ENCODE assay signal across 3 cellular contexts in the genomic region with DNA sequence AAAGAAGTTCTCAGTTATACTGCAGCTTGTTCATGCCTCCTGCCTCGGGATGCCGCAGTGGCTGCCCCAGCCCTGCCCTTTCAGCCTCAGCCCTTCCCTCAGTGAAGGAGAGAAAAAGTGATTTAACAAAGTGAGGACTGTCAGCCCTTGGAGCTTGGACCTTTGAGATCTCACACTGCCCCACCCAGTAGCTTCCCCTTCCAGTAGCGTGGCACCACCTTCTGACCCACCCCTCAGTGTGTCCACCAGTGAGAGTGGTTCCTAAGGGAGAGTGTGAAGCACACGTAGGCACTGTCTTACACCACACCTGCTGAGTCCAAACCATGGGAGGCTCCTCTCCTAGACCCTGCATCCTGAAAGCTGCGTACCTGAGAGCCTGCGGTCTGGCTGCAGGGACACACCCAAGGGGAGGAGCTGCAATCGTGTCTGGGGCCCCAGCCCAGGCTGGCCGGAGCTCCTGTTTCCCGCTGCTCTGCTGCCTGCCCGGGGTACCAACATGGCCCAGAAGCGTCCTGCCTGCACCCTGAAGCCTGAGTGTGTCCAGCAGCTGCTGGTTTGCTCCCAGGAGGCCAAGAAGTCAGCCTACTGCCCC.
TF ChIP-seq lines count a peak whose summit lies in the region.

Gene CDA (plus strand): TSS at position 464 of the 592 bp plus-strand sequence. CDS start 33 bp downstream, at position 497.

TF ChIP-seq in SK-N-SH treated with all-trans-retinoic acid at 6 μM for 48 hours, 23 proteins besides CTCF, POLR2A, EP300 and RAD21 (continued from another document):
- TF ChIP-seq, protein P1, sequence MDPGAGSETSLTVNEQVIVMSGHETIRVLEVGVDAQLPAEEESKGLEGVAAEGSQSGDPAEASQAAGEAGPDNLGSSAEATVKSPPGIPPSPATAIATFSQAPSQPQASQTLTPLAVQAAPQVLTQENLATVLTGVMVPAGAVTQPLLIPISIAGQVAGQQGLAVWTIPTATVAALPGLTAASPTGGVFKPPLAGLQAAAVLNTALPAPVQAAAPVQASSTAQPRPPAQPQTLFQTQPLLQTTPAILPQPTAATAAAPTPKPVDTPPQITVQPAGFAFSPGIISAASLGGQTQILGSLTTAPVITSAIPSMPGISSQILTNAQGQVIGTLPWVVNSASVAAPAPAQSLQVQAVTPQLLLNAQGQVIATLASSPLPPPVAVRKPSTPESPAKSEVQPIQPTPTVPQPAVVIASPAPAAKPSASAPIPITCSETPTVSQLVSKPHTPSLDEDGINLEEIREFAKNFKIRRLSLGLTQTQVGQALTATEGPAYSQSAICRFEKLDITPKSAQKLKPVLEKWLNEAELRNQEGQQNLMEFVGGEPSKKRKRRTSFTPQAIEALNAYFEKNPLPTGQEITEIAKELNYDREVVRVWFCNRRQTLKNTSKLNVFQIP (CRISPR knock-in tag; IDR thresholded peaks at IDR 0.05; ENCODE audit: borderline replicate concordance, low read depth), result no peak
- no peak for TF ChIP-seq TCF4 (CRISPR knock-in tag; IDR thresholded peaks at IDR 0.05; ENCODE audit: borderline replicate concordance)
- TF ChIP-seq ISL1 (CRISPR knock-in tag; IDR thresholded peaks at IDR 0.05), result no peak
- TF ChIP-seq ARNTL (CRISPR knock-in tag; IDR thresholded peaks at IDR 0.05; ENCODE audit: borderline replicate concordance, low read depth), result no peak
- TF ChIP-seq BACH2 (CRISPR knock-in tag; IDR thresholded peaks at IDR 0.05; ENCODE audit: borderline replicate concordance), result no peak
- no peak for TF ChIP-seq ZC3H10 (CRISPR knock-in tag; IDR thresholded peaks at IDR 0.05)
- TF ChIP-seq ZNF565 (CRISPR knock-in tag; conservative IDR thresholded peaks at IDR 0.05; ENCODE audit: low read depth), result no peak
- TF ChIP-seq, protein P2, sequence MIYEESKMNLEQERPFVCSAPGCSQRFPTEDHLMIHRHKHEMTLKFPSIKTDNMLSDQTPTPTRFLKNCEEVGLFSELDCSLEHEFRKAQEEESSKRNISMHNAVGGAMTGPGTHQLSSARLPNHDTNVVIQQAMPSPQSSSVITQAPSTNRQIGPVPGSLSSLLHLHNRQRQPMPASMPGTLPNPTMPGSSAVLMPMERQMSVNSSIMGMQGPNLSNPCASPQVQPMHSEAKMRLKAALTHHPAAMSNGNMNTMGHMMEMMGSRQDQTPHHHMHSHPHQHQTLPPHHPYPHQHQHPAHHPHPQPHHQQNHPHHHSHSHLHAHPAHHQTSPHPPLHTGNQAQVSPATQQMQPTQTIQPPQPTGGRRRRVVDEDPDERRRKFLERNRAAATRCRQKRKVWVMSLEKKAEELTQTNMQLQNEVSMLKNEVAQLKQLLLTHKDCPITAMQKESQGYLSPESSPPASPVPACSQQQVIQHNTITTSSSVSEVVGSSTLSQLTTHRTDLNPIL (CRISPR knock-in tag; IDR thresholded peaks at IDR 0.05; ENCODE audit: low read depth), result no peak
- no peak for TF ChIP-seq PPARA (CRISPR knock-in tag; IDR thresholded peaks at IDR 0.05; ENCODE audit: borderline replicate concordance)
- TF ChIP-seq ZFP3 (CRISPR knock-in tag; IDR thresholded peaks at IDR 0.05), result no peak
- TF ChIP-seq PATZ1 (CRISPR knock-in tag; IDR thresholded peaks at IDR 0.05; ENCODE audit: borderline replicate concordance), result no peak

TF ChIP-seq in SK-N-SH, 30 proteins besides CTCF, POLR2A, EP300 and RAD21 (continued from another document and continues in another):
- TF ChIP-seq ELF1 (IDR thresholded peaks at IDR 0.05), result no peak
- TF ChIP-seq, protein P3, sequence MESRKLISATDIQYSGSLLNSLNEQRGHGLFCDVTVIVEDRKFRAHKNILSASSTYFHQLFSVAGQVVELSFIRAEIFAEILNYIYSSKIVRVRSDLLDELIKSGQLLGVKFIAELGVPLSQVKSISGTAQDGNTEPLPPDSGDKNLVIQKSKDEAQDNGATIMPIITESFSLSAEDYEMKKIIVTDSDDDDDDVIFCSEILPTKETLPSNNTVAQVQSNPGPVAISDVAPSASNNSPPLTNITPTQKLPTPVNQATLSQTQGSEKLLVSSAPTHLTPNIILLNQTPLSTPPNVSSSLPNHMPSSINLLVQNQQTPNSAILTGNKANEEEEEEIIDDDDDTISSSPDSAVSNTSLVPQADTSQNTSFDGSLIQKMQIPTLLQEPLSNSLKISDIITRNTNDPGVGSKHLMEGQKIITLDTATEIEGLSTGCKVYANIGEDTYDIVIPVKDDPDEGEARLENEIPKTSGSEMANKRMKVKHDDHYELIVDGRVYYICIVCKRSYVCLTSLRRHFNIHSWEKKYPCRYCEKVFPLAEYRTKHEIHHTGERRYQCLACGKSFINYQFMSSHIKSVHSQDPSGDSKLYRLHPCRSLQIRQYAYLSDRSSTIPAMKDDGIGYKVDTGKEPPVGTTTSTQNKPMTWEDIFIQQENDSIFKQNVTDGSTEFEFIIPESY (IDR thresholded peaks at IDR 0.05; ENCODE audit: borderline replicate concordance, low read depth), result no peak
- no peak for TF ChIP-seq NFIC (IDR thresholded peaks at IDR 0.05; ENCODE audit: borderline replicate concordance)
- TF ChIP-seq, protein P4, sequence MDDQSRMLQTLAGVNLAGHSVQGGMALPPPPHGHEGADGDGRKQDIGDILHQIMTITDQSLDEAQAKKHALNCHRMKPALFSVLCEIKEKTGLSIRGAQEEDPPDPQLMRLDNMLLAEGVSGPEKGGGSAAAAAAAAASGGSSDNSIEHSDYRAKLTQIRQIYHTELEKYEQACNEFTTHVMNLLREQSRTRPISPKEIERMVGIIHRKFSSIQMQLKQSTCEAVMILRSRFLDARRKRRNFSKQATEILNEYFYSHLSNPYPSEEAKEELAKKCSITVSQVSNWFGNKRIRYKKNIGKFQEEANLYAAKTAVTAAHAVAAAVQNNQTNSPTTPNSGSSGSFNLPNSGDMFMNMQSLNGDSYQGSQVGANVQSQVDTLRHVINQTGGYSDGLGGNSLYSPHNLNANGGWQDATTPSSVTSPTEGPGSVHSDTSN (IDR thresholded peaks at IDR 0.05), result no peak
- TF ChIP-seq RXRA (IDR thresholded peaks at IDR 0.05; ENCODE audit: borderline replicate concordance, low read depth), result no peak
- TF ChIP-seq MEF2A (IDR thresholded peaks at IDR 0.05; ENCODE audit: borderline replicate concordance, low read depth), result no peak
- TF ChIP-seq USF1 (IDR thresholded peaks at IDR 0.05; ENCODE audit: borderline replicate concordance, low read depth), result no peak
- TF ChIP-seq NRF1 (IDR thresholded peaks at IDR 0.05; ENCODE audit: low read depth, low read length), result no peak
- no peak for TF ChIP-seq CHD2 (IDR thresholded peaks at IDR 0.05; ENCODE audit: low read length, partially characterized antibody)
- no peak for TF ChIP-seq EZH2phosphoT487 (IDR thresholded peaks at IDR 0.05; ENCODE audit: borderline replicate concordance, low read depth)
- no peak for TF ChIP-seq IRF3 (IDR thresholded peaks at IDR 0.05; ENCODE audit: low read depth, low read length)
- no peak for TF ChIP-seq FOXJ3 (CRISPR knock-in tag; IDR thresholded peaks at IDR 0.05)
- TF ChIP-seq TCF12 (IDR thresholded peaks at IDR 0.05), result no peak
- TF ChIP-seq TAF1 (IDR thresholded peaks at IDR 0.05; ENCODE audit: borderline replicate concordance, low read depth, low read length), result no peak

TF ChIP-seq in liver, 16 proteins besides CTCF, POLR2A, EP300 and RAD21:
- TF ChIP-seq, protein P5, sequence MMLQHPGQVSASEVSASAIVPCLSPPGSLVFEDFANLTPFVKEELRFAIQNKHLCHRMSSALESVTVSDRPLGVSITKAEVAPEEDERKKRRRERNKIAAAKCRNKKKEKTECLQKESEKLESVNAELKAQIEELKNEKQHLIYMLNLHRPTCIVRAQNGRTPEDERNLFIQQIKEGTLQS (IDR thresholded peaks at IDR 0.05), result no peak
- TF ChIP-seq NR2F2 (IDR thresholded peaks at IDR 0.05) (no peak), MAX (IDR thresholded peaks at IDR 0.05) (peak; percentile 41), HNF4G (IDR thresholded peaks at IDR 0.05) (peak; percentile 62), GABPA (IDR thresholded peaks at IDR 0.05 in 1 of 2, conservative IDR thresholded peaks at IDR 0.05 in 1 of 2) (peak in 1 of 2 donors; percentile 9), RXRA (IDR thresholded peaks at IDR 0.05) (peak in 1 of 2 donors; percentile 70), TAF1 (conservative IDR thresholded peaks at IDR 0.05) (peak; percentile 86), FOXA1 (IDR thresholded peaks at IDR 0.05) (no peak), FOXA2 (IDR thresholded peaks at IDR 0.05) (no peak), EGR1 (IDR thresholded peaks at IDR 0.05; ENCODE audit: low read depth in 2 of 2) (no peak), HNF4A (conservative IDR thresholded peaks at IDR 0.05) (peak; percentile 79 to 86), YY1 (IDR thresholded peaks at IDR 0.05) (peak; percentile 56), JUND (IDR thresholded peaks at IDR 0.05) (no peak), SP1 (IDR thresholded peaks at IDR 0.05) (peak; percentile 75)
- TF ChIP-seq, protein P3 (IDR thresholded peaks at IDR 0.05), result no peak
- TF ChIP-seq, protein P6, sequence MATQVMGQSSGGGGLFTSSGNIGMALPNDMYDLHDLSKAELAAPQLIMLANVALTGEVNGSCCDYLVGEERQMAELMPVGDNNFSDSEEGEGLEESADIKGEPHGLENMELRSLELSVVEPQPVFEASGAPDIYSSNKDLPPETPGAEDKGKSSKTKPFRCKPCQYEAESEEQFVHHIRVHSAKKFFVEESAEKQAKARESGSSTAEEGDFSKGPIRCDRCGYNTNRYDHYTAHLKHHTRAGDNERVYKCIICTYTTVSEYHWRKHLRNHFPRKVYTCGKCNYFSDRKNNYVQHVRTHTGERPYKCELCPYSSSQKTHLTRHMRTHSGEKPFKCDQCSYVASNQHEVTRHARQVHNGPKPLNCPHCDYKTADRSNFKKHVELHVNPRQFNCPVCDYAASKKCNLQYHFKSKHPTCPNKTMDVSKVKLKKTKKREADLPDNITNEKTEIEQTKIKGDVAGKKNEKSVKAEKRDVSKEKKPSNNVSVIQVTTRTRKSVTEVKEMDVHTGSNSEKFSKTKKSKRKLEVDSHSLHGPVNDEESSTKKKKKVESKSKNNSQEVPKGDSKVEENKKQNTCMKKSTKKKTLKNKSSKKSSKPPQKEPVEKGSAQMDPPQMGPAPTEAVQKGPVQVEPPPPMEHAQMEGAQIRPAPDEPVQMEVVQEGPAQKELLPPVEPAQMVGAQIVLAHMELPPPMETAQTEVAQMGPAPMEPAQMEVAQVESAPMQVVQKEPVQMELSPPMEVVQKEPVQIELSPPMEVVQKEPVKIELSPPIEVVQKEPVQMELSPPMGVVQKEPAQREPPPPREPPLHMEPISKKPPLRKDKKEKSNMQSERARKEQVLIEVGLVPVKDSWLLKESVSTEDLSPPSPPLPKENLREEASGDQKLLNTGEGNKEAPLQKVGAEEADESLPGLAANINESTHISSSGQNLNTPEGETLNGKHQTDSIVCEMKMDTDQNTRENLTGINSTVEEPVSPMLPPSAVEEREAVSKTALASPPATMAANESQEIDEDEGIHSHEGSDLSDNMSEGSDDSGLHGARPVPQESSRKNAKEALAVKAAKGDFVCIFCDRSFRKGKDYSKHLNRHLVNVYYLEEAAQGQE (IDR thresholded peaks at IDR 0.05), result peak; percentile 58
